Comparison of ENCODE assay signal across 8 cellular contexts in genomic region chrX:19772306-19772705, GRCh38.
DNase-seq lines count a peak whose midpoint lies in the region; ATAC-seq and TF ChIP-seq lines count a peak whose summit lies in the region.

No MANE protein-coding gene starts in this region.

- H3K4me1 Mint-ChIP-seq in memory B cell: peaks cover 38% of the 10 kb centered on the region

- H3K4me3 Mint-ChIP-seq in memory B cell: peak overlapping the region; percentile 74

- peak overlapping the region; percentile 94 for H3K27ac Mint-ChIP-seq in memory B cell

- ATAC-seq in memory B cell (ENCODE audit: low read depth) (no peak), HG03175 (IDR thresholded peaks at IDR 0.05; ENCODE audit: unreplicated experiment) (no peak), GM19324 (IDR thresholded peaks at IDR 0.05; ENCODE audit: low FRiP score, unreplicated experiment) (no peak)

- DNase-seq in A172 (ENCODE audit: low spot score): peak; percentile 64
- DNase-seq in HL-60 (ENCODE audit: low read depth in 1 of 2, low spot score in 1 of 2): no peak
- DNase-seq in amniotic epithelial cell (ENCODE audit: low read depth): peak; percentile 12
- DNase-seq in memory B cell (ENCODE audit: low spot score in 2 of 2): no peak
- DNase-seq in retina: no peak
- no peak for DNase-seq in RPMI8226

- H3K27me3 Mint-ChIP-seq in memory B cell: no peaks in the 10 kb centered on the region

- no peaks in the 10 kb centered on the region for H3K9me3 Mint-ChIP-seq in memory B cell

- TF ChIP-seq CTCF in HL-60 (IDR thresholded peaks at IDR 0.05; ENCODE audit: insufficient read depth, low read length): no peak

- no peaks in the 10 kb centered on the region for H3K36me3 Mint-ChIP-seq in memory B cell

- no peaks in the 10 kb centered on the region for H3K27me3 ChIP-seq in HL-60 (ENCODE audit: insufficient read depth, poor library complexity, severe bottlenecking)

- H3K27ac ChIP-seq in HL-60 (replicated peaks): peak overlapping the region; percentile 24; the same call in 1 of the 2 replicates

- no peak overlapping the region for H3K4me3 ChIP-seq in HL-60 (replicated peaks; ENCODE audit: insufficient read depth, low read length)

Comparison
In these comparisons a context has a peak if more than half of its experiments do, and no peak if none do; other contexts are left out.
1. DNase-seq: peak in A172 (single experiment) and amniotic epithelial cell (single experiment); none in HL-60 (0 of 2), memory B cell (0 of 2), retina (single experiment) and RPMI8226 (single experiment).